In genomic region chr19:53545271-53546065, GRCh38 we compare ENCODE assay signal across 13 cellular contexts. TPM values are rescaled to one million over a fixed set of nuclear protein-coding genes. Genes with fewer than 3 reads are reported as not detected.
DNase-seq lines count a peak whose midpoint lies in the region; ATAC-seq and TF ChIP-seq lines count a peak whose summit lies in the region.
"Had no signal": no experiment of that assay in that cellular context is flagged by ENCODE, and none has a peak within 500 bp of the region (broad histone marks: within the 10 kb centered on the region; RNA-seq: fewer than 3 reads in every experiment).

No MANE protein-coding gene starts in this region.

- peaks cover 31% of the 10 kb centered on the region for H3K4me1 ChIP-seq in PC-9 (replicated peaks; ENCODE audit: insufficient read depth)
- H3K4me1 ChIP-seq in gastrocnemius medialis, result peaks cover 0 to 7% of the 10 kb centered on the region in 2 donors
- H3K4me1 ChIP-seq in MM.1S (ENCODE audit: low read length), result no peaks in the 10 kb centered on the region

- H3K9me3 ChIP-seq in PC-9 (ENCODE audit: insufficient read depth, low read depth) (no peaks in the 10 kb centered on the region), gastrocnemius medialis (no peaks in the 10 kb centered on the region), MM.1S (replicated peaks; ENCODE audit: insufficient read depth, low read length) (no peaks in the 10 kb centered on the region)

- peak overlapping the region; percentile 17 for H3K4me2 ChIP-seq in PC-9
- no peak overlapping the region for H3K4me2 ChIP-seq in MM.1S (ENCODE audit: low read depth, low read length)

- H3K27me3 ChIP-seq in PC-9 (ENCODE audit: insufficient read depth, low read depth) (no peaks in the 10 kb centered on the region), gastrocnemius medialis (no peaks in the 10 kb centered on the region), MM.1S (replicated peaks; ENCODE audit: insufficient read depth, low read length) (no peaks in the 10 kb centered on the region)

- H3K9ac ChIP-seq in MM.1S (ENCODE audit: low read length), result no peak overlapping the region

- BruUV-seq in PC-9 (replicated peaks; lab: Mats Ljungman, UMichigan), result TSS peak; percentile 72

- no peak for TF ChIP-seq POLR2A in gastrocnemius medialis (IDR thresholded peaks at IDR 0.05)

- peaks cover 10% of the 10 kb centered on the region; the same call in 1 of the 2 replicates for H3K36me3 ChIP-seq in PC-9 (ENCODE audit: low read depth)
- H3K36me3 ChIP-seq in gastrocnemius medialis, result no peaks in the 10 kb centered on the region
- no peaks in the 10 kb centered on the region for H3K36me3 ChIP-seq in MM.1S (replicated peaks; ENCODE audit: insufficient read depth, low read length)

- DNase-seq in ELR (ENCODE audit: low read depth) (peak; percentile 92), PC-9 (peak; percentile 82 to 86), fibroblast of the aortic adventitia (ENCODE audit: low read depth) (peak; percentile 84), gastrocnemius medialis (no peak), mucosa of gallbladder (ENCODE audit: low spot score) (no peak), occipital lobe (lab: John Stamatoyannopoulos, UW) (no peak), MM.1S (no peak), SKM-1 treated with dmso at 0.1 percent for 144 hours (lab: John Stamatoyannopoulos, UW; ENCODE audit: unreplicated experiment) (no peak)
- DNase-seq: activated CD4-positive, CD25-positive, alpha-beta regulatory T cell; foreskin melanocyte; GDM1; NK-92 treated with Interleukin-12 subunit alpha and Interleukin-12 subunit beta, amount 100 ng/mL, for 24 hours; stimulated activated CD4-positive, alpha-beta T cell treated with anti-CD3 and anti-CD28 coated beads, Interleukin-4, amount 100 ng/mL, for 4 hours had no signal

- TF ChIP-seq CTCF in PC-9 (conservative IDR thresholded peaks at IDR 0.05), result no peak
- no peak for TF ChIP-seq CTCF in fibroblast of the aortic adventitia (IDR thresholded peaks at IDR 0.05; ENCODE audit: insufficient read depth, low read length)
- TF ChIP-seq CTCF in gastrocnemius medialis (IDR thresholded peaks at IDR 0.05 in 4 of 5, conservative IDR thresholded peaks at IDR 0.05 in 1 of 5), result no peak
- TF ChIP-seq CTCF in MM.1S (IDR thresholded peaks at IDR 0.05; ENCODE audit: low read length), result no peak

- no peak overlapping the region for H2AFZ ChIP-seq in PC-9
- no peak overlapping the region for H2AFZ ChIP-seq in MM.1S (ENCODE audit: low read length)

- H3F3A ChIP-seq in PC-9 (ENCODE audit: insufficient read depth, low read depth) (peaks cover 5% of the 10 kb centered on the region), MM.1S (ENCODE audit: insufficient read depth, low read length) (no peaks in the 10 kb centered on the region)

- in situ Hi-C loops in gastrocnemius medialis (cut with MboI; ENCODE audit: low sequenced_read_pairs in 4 of 4), result no loop called here

- POLR2A ChIA-PET in PC-9 (lab: Charles Lee; ENCODE audit: unreplicated experiment), result no interaction called here

- H4K20me1 ChIP-seq in PC-9 (ENCODE audit: insufficient read depth) (no peaks in the 10 kb centered on the region), MM.1S (ENCODE audit: insufficient read depth, low read length) (no peaks in the 10 kb centered on the region)

- ATAC-seq in gastrocnemius medialis, result peak in 1 of 2 donors; percentile 69

- CTCF ChIA-PET in PC-9 (lab: Charles Lee), result no interaction called here

- H3K4me3 ChIP-seq in PC-9 (no peak overlapping the region), fibroblast of the aortic adventitia (ENCODE audit: low read depth, low read length) (no peak overlapping the region), gastrocnemius medialis (no peak overlapping the region), MM.1S (ENCODE audit: low read length) (no peak overlapping the region)

- peak overlapping the region; percentile 33 for H3K27ac ChIP-seq in PC-9
- H3K27ac ChIP-seq in gastrocnemius medialis, result peak overlapping the region; percentile 28 to 61 (median 44)
- H3K27ac ChIP-seq in MM.1S (ENCODE audit: low read length), result no peak overlapping the region

- intact Hi-C loops in PC-9 (cut with micrococcal nuclease; ENCODE audit: unreplicated experiment) (loop anchor here (1.0 kb wide), 2 partner anchors 25 to 67 kb away; no protein-coding TSS in a partner anchor), gastrocnemius medialis (cut with DNase I; ENCODE audit: low total_unique reads) (no loop called here)

- H3K9me2 ChIP-seq in PC-9 (ENCODE audit: insufficient read depth), result no peaks in the 10 kb centered on the region
- H3K9me2 ChIP-seq in MM.1S (replicated peaks; ENCODE audit: insufficient read depth, low read length), result no peaks in the 10 kb centered on the region

- no peaks in the 10 kb centered on the region for H3K79me2 ChIP-seq in PC-9 (ENCODE audit: low read depth)
- no peaks in the 10 kb centered on the region for H3K79me2 ChIP-seq in MM.1S (ENCODE audit: low read length)

RNA-seq across cellular contexts. Expression of gene ZNF331, which starts 7.5 kb away (rescaled TPM):
- total RNA-seq in PC-9 (2021), result 39.2 and 51.6 TPM in 2 replicates
- total RNA-seq in fibroblast of the aortic adventitia (ENCODE audit: low replicate concordance), result 10.6 and 11.4 TPM in 2 replicates
- total RNA-seq in gastrocnemius medialis, result 10 to 100 TPM in 1 of 4 donors, 1 to 10 TPM in 3; 4.8 to 12.6 (median 7.0) TPM
- total RNA-seq in mucosa of gallbladder, result 27.0 TPM
- 18.2 TPM for total RNA-seq in occipital lobe

Comparison
In these comparisons a context has a peak if more than half of its experiments do, and no peak if none do; other contexts are left out.
1. DNase-seq: peak in ELR (single experiment), PC-9 (2 of 2) and fibroblast of the aortic adventitia (single experiment); none in gastrocnemius medialis (0 of 2), mucosa of gallbladder (single experiment), occipital lobe (single experiment), MM.1S (single experiment) and SKM-1 treated with dmso at 0.1 percent for 144 hours (single experiment).